In the genomic region with DNA sequence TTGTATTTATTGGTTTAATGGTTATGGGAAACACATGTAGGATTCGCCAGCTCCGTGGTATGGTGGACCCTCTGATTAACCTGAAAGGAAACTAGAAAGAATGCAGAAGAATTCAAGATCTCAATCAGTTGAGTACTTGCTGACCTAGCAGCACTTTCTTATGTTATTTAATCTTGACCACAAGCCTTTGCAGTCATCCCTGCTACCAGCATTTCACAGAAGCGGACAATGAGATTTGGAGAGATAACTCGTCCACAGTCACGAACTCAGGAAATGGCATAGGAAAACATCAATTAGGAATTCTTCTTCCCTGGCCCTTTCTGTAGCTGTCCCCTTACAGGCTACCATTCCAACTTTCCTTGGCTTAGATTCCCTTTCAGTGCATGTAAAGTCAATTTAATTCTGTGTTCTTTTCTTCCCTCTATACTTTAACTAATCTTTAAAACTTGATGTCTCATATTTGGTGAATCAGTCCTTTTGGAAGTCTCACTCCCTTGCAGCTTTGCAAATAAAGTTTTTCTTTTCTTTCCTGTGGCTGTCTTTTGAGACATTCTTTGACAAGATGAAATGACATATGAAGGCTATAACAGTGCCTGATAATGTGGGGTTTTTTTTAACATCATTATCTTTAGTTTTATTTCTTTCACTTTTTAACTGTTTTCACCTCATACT, we compare ENCODE assay signal across 8 cellular contexts. TPM values are rescaled to one million over a fixed set of nuclear protein-coding genes. Genes with fewer than 3 reads are reported as not detected.
DNase-seq lines count a peak whose midpoint lies in the region; ATAC-seq and TF ChIP-seq lines count a peak whose summit lies in the region.

No MANE protein-coding gene starts in this region.

- no peaks in the 10 kb centered on the region; the same call in 1 of the 2 replicates for H3K27me3 ChIP-seq in BJ (ENCODE audit: control insufficient read depth, insufficient read depth, low read length)
- no peaks in the 10 kb centered on the region for H3K27me3 ChIP-seq in colonic mucosa
- H3K27me3 ChIP-seq in naive thymus-derived CD4-positive, alpha-beta T cell (ENCODE audit: control insufficient read depth in 2 of 2, insufficient read depth in 2 of 2, low read length in 2 of 2): no peaks in the 10 kb centered on the region
- no peaks in the 10 kb centered on the region for H3K27me3 ChIP-seq in effector memory CD4-positive, alpha-beta T cell (replicated peaks; ENCODE audit: control insufficient read depth, insufficient read depth, low read length, poor library complexity, severe bottlenecking)

- H3K27ac Mint-ChIP-seq in naive thymus-derived CD4-positive, alpha-beta T cell: peak overlapping the region in 5 of 9 donors; percentile 48 to 91 (median 84)

- POLR2A ChIA-PET in BJ (lab: Charles Lee) (interaction anchor here (0.8 kb wide), 1 partner anchor 10 kb away, joined by 3 read pairs; no protein-coding TSS in a partner anchor), GM10248 (lab: Yijun Ruan, JAX) (no interaction called here)
- POLR2A ChIA-PET in naive thymus-derived CD4-positive, alpha-beta T cell (lab: Charles Lee): interaction anchor here (0.6 to 1.4 kb wide), 2 partner anchors 23 to 451 kb away, joined by 3 read pairs; partner anchors contain the start of gene TMEM38B

- DNase-seq in BJ (ENCODE audit: low read depth) (peak; percentile 93), M059J (ENCODE audit: low read depth) (peak; percentile 96), colonic mucosa (no peak), GM10248 (ENCODE audit: extremely low spot score) (no peak)
- DNase-seq in naive thymus-derived CD4-positive, alpha-beta T cell: no peak
- no peak for DNase-seq in effector memory CD4-positive, alpha-beta T cell

- peaks cover 0 to 84% (median 0%) of the 10 kb centered on the region in 5 donors for H3K27me3 Mint-ChIP-seq in naive thymus-derived CD4-positive, alpha-beta T cell

- TF ChIP-seq CTCF in BJ (IDR thresholded peaks at IDR 0.05; ENCODE audit: insufficient read depth, low read depth, low read length) (no peak), colonic mucosa (IDR thresholded peaks at IDR 0.05) (no peak), GM10248 (IDR thresholded peaks at IDR 0.05; ENCODE audit: control extremely low read depth, extremely low read depth, low read depth, missing control alignments) (no peak)

- H3K4me3 ChIP-seq in BJ (ENCODE audit: low read depth, low read length): no peak overlapping the region
- no peak overlapping the region for H3K4me3 ChIP-seq in colonic mucosa
- no peak overlapping the region for H3K4me3 ChIP-seq in naive thymus-derived CD4-positive, alpha-beta T cell (ENCODE audit: low read length)
- no peak overlapping the region for H3K4me3 ChIP-seq in effector memory CD4-positive, alpha-beta T cell (ENCODE audit: insufficient read depth, low read depth, low read length, poor library complexity, severe bottlenecking)

- CTCF ChIA-PET in BJ (lab: Yijun Ruan, JAX): interaction anchor here (0.6 to 1.2 kb wide), 3 partner anchors 55 to 1930 kb away, joined by 3 to 4 read pairs (median 3); no protein-coding TSS in a partner anchor
- CTCF ChIA-PET in naive thymus-derived CD4-positive, alpha-beta T cell (lab: Charles Lee): no interaction called here
- CTCF ChIA-PET in GM10248 (lab: Yijun Ruan, JAX): interaction anchor here (1.2 to 1.7 kb wide), 2 partner anchors 12 to 22 kb away, joined by 4 read pairs; no protein-coding TSS in a partner anchor

- H3K36me3 Mint-ChIP-seq in naive thymus-derived CD4-positive, alpha-beta T cell: peaks cover 0 to 2% (median 0%) of the 10 kb centered on the region in 5 donors

- no peaks in the 10 kb centered on the region for H3K9me3 ChIP-seq in colonic mucosa
- H3K9me3 ChIP-seq in naive thymus-derived CD4-positive, alpha-beta T cell (ENCODE audit: control insufficient read depth in 2 of 3, low read length in 3 of 3): no peaks in the 10 kb centered on the region
- no peaks in the 10 kb centered on the region for H3K9me3 ChIP-seq in effector memory CD4-positive, alpha-beta T cell (ENCODE audit: control insufficient read depth, low read length)

- H3K9me3 Mint-ChIP-seq in naive thymus-derived CD4-positive, alpha-beta T cell: peaks cover 0 to 2% (median 0%) of the 10 kb centered on the region in 11 donors

- no peak overlapping the region for H3K9ac ChIP-seq in colonic mucosa (ENCODE audit: low read depth in 2 of 2, low read length in 2 of 2)

- peaks cover 19 to 40% (median 29%) of the 10 kb centered on the region in 7 donors for H3K4me1 Mint-ChIP-seq in naive thymus-derived CD4-positive, alpha-beta T cell

- H3K36me3 ChIP-seq in BJ (ENCODE audit: control insufficient read depth, insufficient read depth, low read length): no peaks in the 10 kb centered on the region
- no peaks in the 10 kb centered on the region for H3K36me3 ChIP-seq in colonic mucosa
- no peaks in the 10 kb centered on the region for H3K36me3 ChIP-seq in naive thymus-derived CD4-positive, alpha-beta T cell (ENCODE audit: control insufficient read depth in 2 of 3, insufficient read depth in 3 of 3, low read length in 3 of 3)
- no peaks in the 10 kb centered on the region for H3K36me3 ChIP-seq in effector memory CD4-positive, alpha-beta T cell (ENCODE audit: control insufficient read depth, insufficient read depth, low read length)

- peak overlapping the region in 8 of 10 donors; percentile 33 to 97 (median 88) for H3K4me3 Mint-ChIP-seq in naive thymus-derived CD4-positive, alpha-beta T cell

- intact Hi-C loops in colonic mucosa (cut with DNase I): no loop called here
- intact Hi-C loops in naive thymus-derived CD4-positive, alpha-beta T cell (cut with micrococcal nuclease): loop anchor here (5.0 to 10.0 kb wide), 5 partner anchors 34 to 481 kb away; partner anchors contain the start of genes FKTN (in 1 of the 2) and NIPSNAP3B (in 1 of the 2)

- peak overlapping the region; percentile 83 for H3K27ac ChIP-seq in colonic mucosa
- H3K27ac ChIP-seq in naive thymus-derived CD4-positive, alpha-beta T cell (ENCODE audit: low read depth, low read length): no peak overlapping the region
- H3K27ac ChIP-seq in effector memory CD4-positive, alpha-beta T cell (ENCODE audit: insufficient read depth, low read length, poor library complexity, severe bottlenecking): no peak overlapping the region

- peaks cover 6% of the 10 kb centered on the region for H3K4me1 ChIP-seq in colonic mucosa
- peaks cover 10% of the 10 kb centered on the region in 2 donors for H3K4me1 ChIP-seq in naive thymus-derived CD4-positive, alpha-beta T cell (ENCODE audit: control insufficient read depth in 2 of 2, insufficient read depth in 2 of 2, low read length in 2 of 2)
- peaks cover 14% of the 10 kb centered on the region for H3K4me1 ChIP-seq in effector memory CD4-positive, alpha-beta T cell (ENCODE audit: control insufficient read depth, insufficient read depth, low read length, poor library complexity, severe bottlenecking)

- no peak for ATAC-seq in naive thymus-derived CD4-positive, alpha-beta T cell
- ATAC-seq in GM18873 (IDR thresholded peaks at IDR 0.05; ENCODE audit: low FRiP score, unreplicated experiment) (no peak), GM18502 (IDR thresholded peaks at IDR 0.05; ENCODE audit: poor library complexity, unreplicated experiment) (no peak)

RNA-seq across cellular contexts. Expression of gene SLC44A1, which starts 1.3 kb away (rescaled TPM):
- 6.6 and 15.3 TPM in 2 replicates for polyA plus RNA-seq in BJ (2011; rRNA removed)
- 16.0 and 24.2 TPM in 2 replicates for polyA minus RNA-seq in BJ (2011; rRNA and poly(A)+ RNA removed)
- 46.1 and 55.4 TPM in 2 replicates for total RNA-seq in M059J (2014; rRNA removed; shearing (Covaris generic))
- total RNA-seq in colonic mucosa: 100 to 1,000 TPM; 151 to 180 TPM
- total RNA-seq in naive thymus-derived CD4-positive, alpha-beta T cell: 10 to 100 TPM in 3 of 5 experiments, 1 to 10 TPM in 2; 7.7 to 13.8 (median 11.1) TPM
- 10 to 100 TPM; 19.3 to 21.8 TPM for polyA plus RNA-seq in naive thymus-derived CD4-positive, alpha-beta T cell

Comparison
In these comparisons a context has a peak if more than half of its experiments do, and no peak if none do; other contexts are left out.
1. DNase-seq: peak in BJ (single experiment) and M059J (single experiment); none in colonic mucosa (single experiment), naive thymus-derived CD4-positive, alpha-beta T cell (0 of 9), GM10248 (single experiment) and effector memory CD4-positive, alpha-beta T cell (0 of 3).